In genomic region chr9:131447148-131447547, GRCh38 we compare ENCODE assay signal across 17 cellular contexts. TPM values are rescaled to one million over a fixed set of nuclear protein-coding genes. Genes with fewer than 3 reads are reported as not detected.
DNase-seq lines count a peak whose midpoint lies in the region; ATAC-seq, FAIRE-seq and TF ChIP-seq lines count a peak whose summit lies in the region.
"Had no signal": no experiment of that assay in that cellular context is flagged by ENCODE, and none has a peak within 500 bp of the region (broad histone marks: within the 10 kb centered on the region; RNA-seq: fewer than 3 reads in every experiment).

No MANE protein-coding gene starts in this region.

- BruUV-seq in HepG2 (replicated peaks; lab: Mats Ljungman, UMichigan): TSS peak; percentile 4

- peaks cover 90% of the 10 kb centered on the region for H3K36me3 Mint-ChIP-seq in brain

- CTCF ChIA-PET in HepG2 (lab: Yijun Ruan, JAX; ENCODE audit: low intra/inter-chr PET ratio, low total read pairs): no interaction called here

- H3K9me3 Mint-ChIP-seq in brain: no peaks in the 10 kb centered on the region

- TF ChIP-seq RAD21 in HepG2 (CRISPR knock-in tag; IDR thresholded peaks at IDR 0.05): no peak

- FAIRE-seq in HepG2 (lab: Jason Lieb, UNC) (no peak), urothelium cell line (lab: Jason Lieb, UNC) (no peak)
- FAIRE-seq: frontal cortex, kidney had no signal

- no peak overlapping the region for H3K4me2 ChIP-seq in HepG2 (ENCODE audit: low read depth, low read length)
- H3K4me2 ChIP-seq: BLaER1 had no signal

- H3K4me1 Mint-ChIP-seq in brain: no peaks in the 10 kb centered on the region

- H3K4me3 Mint-ChIP-seq in brain: no peak overlapping the region

- no peak overlapping the region for H2AFZ ChIP-seq in HepG2 (ENCODE audit: low read length)

- no peaks in the 10 kb centered on the region for H3K4me1 ChIP-seq in HepG2 (ENCODE audit: insufficient read depth, low read length)
- H3K4me1 ChIP-seq: BLaER1, SJCRH30 had no signal

- TF ChIP-seq CTCF in brain (conservative IDR thresholded peaks at IDR 0.05) (no peak), HepG2 (CRISPR knock-in tag; IDR thresholded peaks at IDR 0.05) (no peak)

- ATAC-seq in HepG2 (no peak), GM21737 (IDR thresholded peaks at IDR 0.05; ENCODE audit: unreplicated experiment) (no peak)

- no peak overlapping the region for H3K9ac ChIP-seq in HepG2 (ENCODE audit: insufficient read depth, low read depth, low read length)
- H3K9ac ChIP-seq: BLaER1 had no signal

- H3K27me3 Mint-ChIP-seq in brain: no peaks in the 10 kb centered on the region

- H3K27ac ChIP-seq in HepG2 (ENCODE audit: extremely low read length, insufficient read depth, low read length): no peak overlapping the region
- H3K27ac ChIP-seq: BLaER1, SJCRH30 had no signal

- DNase-seq in A172 (ENCODE audit: low spot score) (peak; percentile 6), Daoy (ENCODE audit: low read depth) (peak; percentile 22), HepG2 (ENCODE audit: low spot score) (no peak), T-helper 2 cell (no peak), retina (no peak), urothelium cell line (ENCODE audit: low spot score) (no peak)
- DNase-seq: activated gamma-delta T cell treated with Interleukin-2 at 50 U/mL for 16 hours; GF-D8; kidney; NCI-H146; NCI-H748 treated with DMSO at 0.1 percent for 48 hours; SJCRH30; stimulated activated CD4-positive, alpha-beta T cell treated with anti-CD3 and anti-CD28 coated beads, Interleukin-1b, Interleukin-23, amount 100 ng/mL, for 48 hours had no signal

- 96% methylated on average over 8 of the region's 8 CpGs for WGBS in HepG2 (ENCODE audit: low lambda C conversion rate)

- peaks cover 37 to 84% of the 10 kb centered on the region in 2 experiments for H3K36me3 ChIP-seq in HepG2 (replicated peaks in 1 of 2; ENCODE audit: control insufficient read depth in 1 of 2, insufficient read depth in 2 of 2, low read length in 2 of 2)

- TF ChIP-seq EP300 in HepG2 (IDR thresholded peaks at IDR 0.05; ENCODE audit: low read depth in 2 of 2, low read length in 2 of 2): no peak
- no peak for TF ChIP-seq EP300 in HepG2 (CRISPR knock-in tag; IDR thresholded peaks at IDR 0.05; ENCODE audit: borderline replicate concordance)

- no peaks in the 10 kb centered on the region for H3K27me3 ChIP-seq in HepG2 (ENCODE audit: control insufficient read depth in 1 of 2, insufficient read depth in 2 of 2, low read length in 2 of 2)
- H3K27me3 ChIP-seq: BLaER1, SJCRH30 had no signal

- POLR2A ChIA-PET in HepG2 (lab: Yijun Ruan, JAX): no interaction called here

- TF ChIP-seq POLR2A in HepG2 (IDR thresholded peaks at IDR 0.05; ENCODE audit: insufficient read depth in 1 of 2, low read depth in 2 of 2, low read length in 2 of 2): no peak

- H3K79me2 ChIP-seq in HepG2 (ENCODE audit: insufficient read depth, low read length): peaks cover 5% of the 10 kb centered on the region

- no peak overlapping the region for H3K4me3 ChIP-seq in HepG2 (replicated peaks in 1 of 3; ENCODE audit: insufficient read depth in 1 of 3, low read depth in 2 of 3, low read length in 3 of 3)
- H3K4me3 ChIP-seq: BLaER1, SJCRH30 had no signal

- intact Hi-C loops in HepG2 (cut with micrococcal nuclease; ENCODE audit: unreplicated experiment): no loop called here

- no peaks in the 10 kb centered on the region for H3K9me3 ChIP-seq in HepG2 (ENCODE audit: low read length)
- H3K9me3 ChIP-seq: BLaER1, SJCRH30 had no signal

- in situ Hi-C loops in HepG2 (cut with HindIII; ENCODE audit: extremely low pct_ligation_motif_present, low pct_unique_long_range_greater_than_20kb): no loop called here

- H4K20me1 ChIP-seq in HepG2 (ENCODE audit: insufficient read depth, low read length): 0 out of 2 replicates have a peak, but pooled peaks cover 13% of the 10 kb centered on the region

- peak overlapping the region in 4 of 5 experiments; percentile 16 to 54 (median 40) for H3K27ac Mint-ChIP-seq in brain

TF ChIP-seq in HepG2, 621 proteins besides CTCF, POLR2A, EP300 and RAD21:
- no peak for TF ChIP-seq ZFP36L2 (CRISPR knock-in tag; IDR thresholded peaks at IDR 0.05)
- TF ChIP-seq RBM22 (optimal IDR thresholded peaks at IDR 0.05; ENCODE audit: low read length): peak; percentile 41
- TF ChIP-seq ZBTB2 (CRISPR knock-in tag; IDR thresholded peaks at IDR 0.05; ENCODE audit: low read depth): no peak
- no peak for TF ChIP-seq DNMT1 (CRISPR knock-in tag; IDR thresholded peaks at IDR 0.05)
- no peak for TF ChIP-seq ZBTB21 (CRISPR knock-in tag; IDR thresholded peaks at IDR 0.05)

RNA-seq across cellular contexts. Expression of gene PRRC2B, which starts 53.3 kb away (rescaled TPM):
- total RNA-seq in A172 (2014; rRNA removed; shearing (Covaris generic)): 26.2 and 49.1 TPM in 2 replicates
- total RNA-seq in Daoy (2014; rRNA removed; shearing (Covaris generic)): 54.0 and 83.5 TPM in 2 replicates
- polyA plus RNA-seq in brain (ENCODE audit: insufficient read depth, low read depth, low replicate concordance) (264 TPM), HepG2 (2011; rRNA removed) (18.9 and 20.8 TPM in 2 replicates)
- total RNA-seq in HepG2 (2016; rRNA removed; fragmentation: Illumina TruSeq; extraction: Trizol): 37.4 TPM in 2 replicates
- 20.7 and 24.3 TPM in 2 replicates for total RNA-seq in HepG2 (2016; cell fraction: cytosol; rRNA removed; fragmentation: Illumina TruSeq; extraction: Trizol; ENCODE audit: low read depth)
- total RNA-seq in HepG2 (2016; cell fraction: insoluble cytoplasmic fraction; rRNA removed; fragmentation: Illumina TruSeq; extraction: Trizol): 27.7 and 37.0 TPM in 2 replicates
- 20.9 TPM in 2 replicates for total RNA-seq in HepG2 (2016; cell fraction: membrane; rRNA removed; fragmentation: Illumina TruSeq; extraction: Trizol)
- total RNA-seq in HepG2 (2016; cell fraction: nucleus; rRNA removed; fragmentation: Illumina TruSeq; extraction: Trizol): 41.7 and 49.5 TPM in 2 replicates
- 11.9 and 12.5 TPM in 2 replicates for polyA plus RNA-seq in HepG2 (2011; cell fraction: cytosol; rRNA removed)
- 87.0 and 122 TPM in 2 replicates for polyA plus RNA-seq in HepG2 (2011; cell fraction: nucleus; rRNA removed)
- polyA plus RNA-seq in HepG2 (2012): 55.6 and 57.4 TPM in 2 replicates
- 4.0 TPM in 2 replicates for polyA plus RNA-seq in HepG2 (2016; cell fraction: cytosol; fragmentation: Illumina TruSeq; extraction: Trizol; ENCODE audit: low read depth)
- 25.0 and 33.7 TPM in 2 replicates for polyA plus RNA-seq in HepG2 (2016; cell fraction: insoluble cytoplasmic fraction; fragmentation: Illumina TruSeq; extraction: Trizol; ENCODE audit: low read depth)
- polyA plus RNA-seq in HepG2 (2016; cell fraction: membrane; fragmentation: Illumina TruSeq; extraction: Trizol; ENCODE audit: low read depth): 8.5 and 10.2 TPM in 2 replicates
- 100 and 106 TPM in 2 replicates for polyA plus RNA-seq in HepG2 (2016; cell fraction: nucleus; fragmentation: Illumina TruSeq; extraction: Trizol; ENCODE audit: insufficient read depth, low read depth)
- polyA minus RNA-seq in HepG2 (2011; rRNA and poly(A)+ RNA removed; ENCODE audit: low replicate concordance): 72.0 and 116 TPM in 2 replicates
- 23.3 and 31.5 TPM in 2 replicates for polyA minus RNA-seq in HepG2 (2011; cell fraction: cytosol; rRNA and poly(A)+ RNA removed)
- 52.6 and 56.1 TPM in 2 replicates for polyA minus RNA-seq in HepG2 (2011; cell fraction: nucleus; rRNA and poly(A)+ RNA removed)

RNA-seq across cellular contexts. Expression of gene POMT1, which starts 55.6 kb away (rescaled TPM):
- total RNA-seq in A172 (2014; rRNA removed; shearing (Covaris generic)): 22.0 and 26.4 TPM in 2 replicates
- total RNA-seq in Daoy (2014; rRNA removed; shearing (Covaris generic)): 22.9 and 31.2 TPM in 2 replicates
- polyA plus RNA-seq in brain (ENCODE audit: insufficient read depth, low read depth, low replicate concordance) (32.7 TPM), HepG2 (2011; rRNA removed) (22.7 and 27.1 TPM in 2 replicates)
- 6.3 and 21.6 TPM in 2 replicates for total RNA-seq in HepG2 (2016; rRNA removed; fragmentation: Illumina TruSeq; extraction: Trizol)
- total RNA-seq in HepG2 (2016; cell fraction: cytosol; rRNA removed; fragmentation: Illumina TruSeq; extraction: Trizol; ENCODE audit: low read depth): 5.0 and 6.5 TPM in 2 replicates
- 5.8 and 22.8 TPM in 2 replicates for total RNA-seq in HepG2 (2016; cell fraction: insoluble cytoplasmic fraction; rRNA removed; fragmentation: Illumina TruSeq; extraction: Trizol)
- total RNA-seq in HepG2 (2016; cell fraction: membrane; rRNA removed; fragmentation: Illumina TruSeq; extraction: Trizol): 5.6 and 5.9 TPM in 2 replicates
- 28.2 and 33.1 TPM in 2 replicates for total RNA-seq in HepG2 (2016; cell fraction: nucleus; rRNA removed; fragmentation: Illumina TruSeq; extraction: Trizol)
- 9.8 and 11.4 TPM in 2 replicates for polyA plus RNA-seq in HepG2 (2011; cell fraction: cytosol; rRNA removed)
- polyA plus RNA-seq in HepG2 (2011; cell fraction: nucleus; rRNA removed): 211 and 287 TPM in 2 replicates
- 17.9 and 24.4 TPM in 2 replicates for polyA plus RNA-seq in HepG2 (2012)
- 1.9 and 2.4 TPM in 2 replicates for polyA plus RNA-seq in HepG2 (2016; cell fraction: cytosol; fragmentation: Illumina TruSeq; extraction: Trizol; ENCODE audit: low read depth)
- polyA plus RNA-seq in HepG2 (2016; cell fraction: insoluble cytoplasmic fraction; fragmentation: Illumina TruSeq; extraction: Trizol; ENCODE audit: low read depth): 5.5 and 6.3 TPM in 2 replicates
- 2.9 and 3.8 TPM in 2 replicates for polyA plus RNA-seq in HepG2 (2016; cell fraction: membrane; fragmentation: Illumina TruSeq; extraction: Trizol; ENCODE audit: low read depth)
- polyA plus RNA-seq in HepG2 (2016; cell fraction: nucleus; fragmentation: Illumina TruSeq; extraction: Trizol; ENCODE audit: insufficient read depth, low read depth): 70.0 and 76.8 TPM in 2 replicates
- polyA minus RNA-seq in HepG2 (2011; rRNA and poly(A)+ RNA removed; ENCODE audit: low replicate concordance): 18.6 and 32.0 TPM in 2 replicates
- polyA minus RNA-seq in HepG2 (2011; cell fraction: cytosol; rRNA and poly(A)+ RNA removed): 4.6 and 4.7 TPM in 2 replicates
- polyA minus RNA-seq in HepG2 (2011; cell fraction: nucleus; rRNA and poly(A)+ RNA removed): 15.3 and 23.9 TPM in 2 replicates

Comparison
In these comparisons a context has a peak if more than half of its experiments do, and no peak if none do; other contexts are left out.
1. DNase-seq: peak in A172 (single experiment) and Daoy (single experiment); none in HepG2 (single experiment), T-helper 2 cell (0 of 5), retina (single experiment) and urothelium cell line (single experiment).